Comparison of ENCODE assay signal across 15 cellular contexts in genomic region chr3:16426665-16427064, GRCh38.
DNase-seq lines count a peak whose midpoint lies in the region; TF ChIP-seq lines count a peak whose summit lies in the region.
"Had no signal": no experiment of that assay in that cellular context is flagged by ENCODE, and none has a peak within 500 bp of the region (broad histone marks: within the 10 kb centered on the region; RNA-seq: fewer than 3 reads in every experiment).

No MANE protein-coding gene starts in this region.

- no peak overlapping the region for H3K9ac ChIP-seq in SU-DHL-6 (ENCODE audit: low read length)

- no peaks in the 10 kb centered on the region for H4K20me1 ChIP-seq in SU-DHL-6 (ENCODE audit: low read depth, low read length)
- peaks cover 20% of the 10 kb centered on the region for H4K20me1 ChIP-seq in osteoblast (ENCODE audit: insufficient read depth, low read length)

- H3K79me2 ChIP-seq in SU-DHL-6 (ENCODE audit: insufficient read depth, low read length) (peaks cover 97% of the 10 kb centered on the region), osteoblast (ENCODE audit: insufficient read depth, low read length) (peaks cover 32% of the 10 kb centered on the region)

- TF ChIP-seq CTCF in SU-DHL-6 (IDR thresholded peaks at IDR 0.05; ENCODE audit: insufficient read depth, low read length, poor library complexity, severe bottlenecking): no peak
- TF ChIP-seq CTCF in fibroblast of the aortic adventitia (IDR thresholded peaks at IDR 0.05; ENCODE audit: insufficient read depth, low read length): no peak
- no peak for TF ChIP-seq CTCF in osteoblast (IDR thresholded peaks at IDR 0.05; ENCODE audit: extremely low read depth, low read depth, low read length)
- TF ChIP-seq CTCF in uterus (IDR thresholded peaks at IDR 0.05): no peak

- peak; percentile 55 for DNase-seq in fibroblast of the aortic adventitia (ENCODE audit: low read depth)
- no peak for DNase-seq in osteoblast (ENCODE audit: insufficient read length, low spot score, missing footprints)
- no peak for DNase-seq in uterus
- DNase-seq in HUDEP-2 (lab: John Stamatoyannopoulos, UW; ENCODE audit: unreplicated experiment in 76 of 76): no peak
- DNase-seq in NCI-H1694 treated with DMSO at 0.1 percent for 48 hours (lab: John Stamatoyannopoulos, UW): no peak
- no peak for DNase-seq in stimulated activated CD4-positive, alpha-beta T cell treated with anti-CD3 and anti-CD28 coated beads, Interleukin-4, amount 100 ng/mL, for 1 hour
- DNase-seq: activated CD4-positive, alpha-beta T cell treated with anti-CD3 and anti-CD28 coated beads for 4 hours; activated naive CD4-positive, alpha-beta T cell treated with Interleukin-2 at 50 U/mL for 16 hours; DMS153; NCI-H187 treated with DMSO at 0.1 percent for 48 hours; NCI-H526; nephron progenitor cell; T-helper 9 cell had no signal

- H3K9me2 ChIP-seq in SU-DHL-6 (replicated peaks; ENCODE audit: insufficient read depth, low read length): no peaks in the 10 kb centered on the region

- H3K4me3 ChIP-seq in SU-DHL-6 (ENCODE audit: insufficient read depth, low read length, poor library complexity, severe bottlenecking) (no peak overlapping the region), fibroblast of the aortic adventitia (ENCODE audit: low read depth, low read length) (no peak overlapping the region), osteoblast (ENCODE audit: insufficient read depth, low read length) (no peak overlapping the region), uterus (no peak overlapping the region)
- H3K4me3 ChIP-seq: MG63 had no signal

- no peak overlapping the region for H2AFZ ChIP-seq in SU-DHL-6 (ENCODE audit: low read depth, low read length, severe bottlenecking)
- H2AFZ ChIP-seq in osteoblast (ENCODE audit: low read length): no peak overlapping the region

- H3K36me3 ChIP-seq in SU-DHL-6 (ENCODE audit: low read length) (peaks cover 55% of the 10 kb centered on the region), osteoblast (ENCODE audit: insufficient read depth, low read length) (peaks cover 6% of the 10 kb centered on the region), uterus (no peaks in the 10 kb centered on the region)
- H3K36me3 ChIP-seq: MG63 had no signal

- peaks cover 45% of the 10 kb centered on the region for H3F3A ChIP-seq in SU-DHL-6 (ENCODE audit: insufficient read depth)

- TF ChIP-seq POLR2A in uterus (IDR thresholded peaks at IDR 0.05): no peak

- H3K27ac ChIP-seq in SU-DHL-6 (ENCODE audit: low read depth, low read length) (peak overlapping the region; percentile 100), osteoblast (ENCODE audit: low read depth, low read length) (peak overlapping the region; percentile 59), uterus (peak overlapping the region; percentile 84 to 88)

- no peaks in the 10 kb centered on the region for H3K27me3 ChIP-seq in SU-DHL-6 (ENCODE audit: low read length)
- no peaks in the 10 kb centered on the region for H3K27me3 ChIP-seq in osteoblast (ENCODE audit: insufficient read depth, low read length)
- no peaks in the 10 kb centered on the region for H3K27me3 ChIP-seq in uterus
- H3K27me3 ChIP-seq: MG63 had no signal

- H3K9me3 ChIP-seq in SU-DHL-6 (ENCODE audit: insufficient read depth, low read length) (no peaks in the 10 kb centered on the region), osteoblast (ENCODE audit: low read depth, low read length) (no peaks in the 10 kb centered on the region), uterus (no peaks in the 10 kb centered on the region)
- H3K9me3 ChIP-seq: MG63 had no signal

- intact Hi-C loops in uterus (cut with DNase I; ENCODE audit: low total_unique reads): no loop called here

- H3K4me1 ChIP-seq in osteoblast (ENCODE audit: insufficient read depth, low read length): peaks cover 15% of the 10 kb centered on the region
- no peaks in the 10 kb centered on the region for H3K4me1 ChIP-seq in uterus

- peak overlapping the region; percentile 11 for H3K4me2 ChIP-seq in SU-DHL-6 (ENCODE audit: low read depth, low read length, poor library complexity, severe bottlenecking)
- H3K4me2 ChIP-seq in osteoblast (ENCODE audit: insufficient read depth, low read length): no peak overlapping the region
